ENCODE assay signal across 1 cellular context in the genomic region with DNA sequence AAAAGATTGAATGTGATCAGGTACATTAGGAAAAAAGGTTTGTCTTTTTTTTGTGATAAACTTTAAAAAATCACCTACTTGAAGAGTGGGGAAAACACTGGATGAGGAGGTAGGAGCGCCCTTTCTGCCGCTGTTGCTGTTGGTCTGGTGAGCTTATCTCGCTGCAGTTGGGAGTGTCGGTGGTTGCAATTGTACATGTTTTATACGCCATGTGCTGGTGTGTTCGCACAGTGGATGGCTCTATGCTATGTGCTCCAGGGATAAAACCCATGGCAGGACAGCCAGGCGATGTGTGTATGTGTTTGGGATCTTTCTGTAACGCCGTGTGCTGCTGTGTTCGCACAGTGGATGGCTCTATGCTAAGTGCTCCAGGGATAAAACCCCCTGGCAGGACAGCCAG.
TF ChIP-seq lines count a peak whose summit lies in the region.

No MANE protein-coding gene starts in this region.

TF ChIP-seq in GM23338, 12 proteins besides CTCF, POLR2A, EP300 and RAD21 (continued from another document):
- TF ChIP-seq, protein P1, sequence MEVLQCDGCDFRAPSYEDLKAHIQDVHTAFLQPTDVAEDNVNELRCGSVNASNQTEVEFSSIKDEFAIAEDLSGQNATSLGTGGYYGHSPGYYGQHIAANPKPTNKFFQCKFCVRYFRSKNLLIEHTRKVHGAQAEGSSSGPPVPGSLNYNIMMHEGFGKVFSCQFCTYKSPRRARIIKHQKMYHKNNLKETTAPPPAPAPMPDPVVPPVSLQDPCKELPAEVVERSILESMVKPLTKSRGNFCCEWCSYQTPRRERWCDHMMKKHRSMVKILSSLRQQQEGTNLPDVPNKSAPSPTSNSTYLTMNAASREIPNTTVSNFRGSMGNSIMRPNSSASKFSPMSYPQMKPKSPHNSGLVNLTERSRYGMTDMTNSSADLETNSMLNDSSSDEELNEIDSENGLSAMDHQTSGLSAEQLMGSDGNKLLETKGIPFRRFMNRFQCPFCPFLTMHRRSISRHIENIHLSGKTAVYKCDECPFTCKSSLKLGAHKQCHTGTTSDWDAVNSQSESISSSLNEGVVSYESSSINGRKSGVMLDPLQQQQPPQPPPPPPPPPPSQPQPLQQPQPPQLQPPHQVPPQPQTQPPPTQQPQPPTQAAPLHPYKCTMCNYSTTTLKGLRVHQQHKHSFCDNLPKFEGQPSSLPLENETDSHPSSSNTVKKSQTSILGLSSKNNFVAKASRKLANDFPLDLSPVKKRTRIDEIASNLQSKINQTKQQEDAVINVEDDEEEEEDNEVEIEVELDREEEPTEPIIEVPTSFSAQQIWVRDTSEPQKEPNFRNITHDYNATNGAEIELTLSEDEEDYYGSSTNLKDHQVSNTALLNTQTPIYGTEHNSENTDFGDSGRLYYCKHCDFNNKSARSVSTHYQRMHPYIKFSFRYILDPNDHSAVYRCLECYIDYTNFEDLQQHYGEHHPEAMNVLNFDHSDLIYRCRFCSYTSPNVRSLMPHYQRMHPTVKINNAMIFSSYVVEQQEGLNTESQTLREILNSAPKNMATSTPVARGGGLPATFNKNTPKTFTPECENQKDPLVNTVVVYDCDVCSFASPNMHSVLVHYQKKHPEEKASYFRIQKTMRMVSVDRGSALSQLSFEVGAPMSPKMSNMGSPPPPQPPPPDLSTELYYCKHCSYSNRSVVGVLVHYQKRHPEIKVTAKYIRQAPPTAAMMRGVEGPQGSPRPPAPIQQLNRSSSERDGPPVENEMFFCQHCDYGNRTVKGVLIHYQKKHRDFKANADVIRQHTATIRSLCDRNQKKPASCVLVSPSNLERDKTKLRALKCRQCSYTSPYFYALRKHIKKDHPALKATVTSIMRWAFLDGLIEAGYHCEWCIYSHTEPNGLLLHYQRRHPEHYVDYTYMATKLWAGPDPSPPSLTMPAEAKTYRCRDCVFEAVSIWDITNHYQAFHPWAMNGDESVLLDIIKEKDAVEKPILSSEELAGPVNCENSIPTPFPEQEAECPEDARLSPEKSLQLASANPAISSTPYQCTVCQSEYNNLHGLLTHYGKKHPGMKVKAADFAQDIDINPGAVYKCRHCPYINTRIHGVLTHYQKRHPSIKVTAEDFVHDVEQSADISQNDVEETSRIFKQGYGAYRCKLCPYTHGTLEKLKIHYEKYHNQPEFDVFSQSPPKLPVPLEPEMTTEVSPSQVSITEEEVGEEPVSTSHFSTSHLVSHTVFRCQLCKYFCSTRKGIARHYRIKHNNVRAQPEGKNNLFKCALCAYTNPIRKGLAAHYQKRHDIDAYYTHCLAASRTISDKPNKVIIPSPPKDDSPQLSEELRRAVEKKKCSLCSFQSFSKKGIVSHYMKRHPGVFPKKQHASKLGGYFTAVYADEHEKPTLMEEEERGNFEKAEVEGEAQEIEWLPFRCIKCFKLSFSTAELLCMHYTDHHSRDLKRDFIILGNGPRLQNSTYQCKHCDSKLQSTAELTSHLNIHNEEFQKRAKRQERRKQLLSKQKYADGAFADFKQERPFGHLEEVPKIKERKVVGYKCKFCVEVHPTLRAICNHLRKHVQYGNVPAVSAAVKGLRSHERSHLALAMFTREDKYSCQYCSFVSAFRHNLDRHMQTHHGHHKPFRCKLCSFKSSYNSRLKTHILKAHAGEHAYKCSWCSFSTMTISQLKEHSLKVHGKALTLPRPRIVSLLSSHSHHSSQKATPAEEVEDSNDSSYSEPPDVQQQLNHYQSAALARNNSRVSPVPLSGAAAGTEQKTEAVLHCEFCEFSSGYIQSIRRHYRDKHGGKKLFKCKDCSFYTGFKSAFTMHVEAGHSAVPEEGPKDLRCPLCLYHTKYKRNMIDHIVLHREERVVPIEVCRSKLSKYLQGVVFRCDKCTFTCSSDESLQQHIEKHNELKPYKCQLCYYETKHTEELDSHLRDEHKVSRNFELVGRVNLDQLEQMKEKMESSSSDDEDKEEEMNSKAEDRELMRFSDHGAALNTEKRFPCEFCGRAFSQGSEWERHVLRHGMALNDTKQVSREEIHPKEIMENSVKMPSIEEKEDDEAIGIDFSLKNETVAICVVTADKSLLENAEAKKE (CRISPR knock-in tag; IDR thresholded peaks at IDR 0.05), result no peak
- no peak for TF ChIP-seq EZH2 (IDR thresholded peaks at IDR 0.05; ENCODE audit: low read depth, unreplicated experiment)
- TF ChIP-seq, protein P2, sequence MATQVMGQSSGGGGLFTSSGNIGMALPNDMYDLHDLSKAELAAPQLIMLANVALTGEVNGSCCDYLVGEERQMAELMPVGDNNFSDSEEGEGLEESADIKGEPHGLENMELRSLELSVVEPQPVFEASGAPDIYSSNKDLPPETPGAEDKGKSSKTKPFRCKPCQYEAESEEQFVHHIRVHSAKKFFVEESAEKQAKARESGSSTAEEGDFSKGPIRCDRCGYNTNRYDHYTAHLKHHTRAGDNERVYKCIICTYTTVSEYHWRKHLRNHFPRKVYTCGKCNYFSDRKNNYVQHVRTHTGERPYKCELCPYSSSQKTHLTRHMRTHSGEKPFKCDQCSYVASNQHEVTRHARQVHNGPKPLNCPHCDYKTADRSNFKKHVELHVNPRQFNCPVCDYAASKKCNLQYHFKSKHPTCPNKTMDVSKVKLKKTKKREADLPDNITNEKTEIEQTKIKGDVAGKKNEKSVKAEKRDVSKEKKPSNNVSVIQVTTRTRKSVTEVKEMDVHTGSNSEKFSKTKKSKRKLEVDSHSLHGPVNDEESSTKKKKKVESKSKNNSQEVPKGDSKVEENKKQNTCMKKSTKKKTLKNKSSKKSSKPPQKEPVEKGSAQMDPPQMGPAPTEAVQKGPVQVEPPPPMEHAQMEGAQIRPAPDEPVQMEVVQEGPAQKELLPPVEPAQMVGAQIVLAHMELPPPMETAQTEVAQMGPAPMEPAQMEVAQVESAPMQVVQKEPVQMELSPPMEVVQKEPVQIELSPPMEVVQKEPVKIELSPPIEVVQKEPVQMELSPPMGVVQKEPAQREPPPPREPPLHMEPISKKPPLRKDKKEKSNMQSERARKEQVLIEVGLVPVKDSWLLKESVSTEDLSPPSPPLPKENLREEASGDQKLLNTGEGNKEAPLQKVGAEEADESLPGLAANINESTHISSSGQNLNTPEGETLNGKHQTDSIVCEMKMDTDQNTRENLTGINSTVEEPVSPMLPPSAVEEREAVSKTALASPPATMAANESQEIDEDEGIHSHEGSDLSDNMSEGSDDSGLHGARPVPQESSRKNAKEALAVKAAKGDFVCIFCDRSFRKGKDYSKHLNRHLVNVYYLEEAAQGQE (IDR thresholded peaks at IDR 0.05; ENCODE audit: unreplicated experiment), result no peak
TF ChIP-seq in GM23338: peak in this region for 0.
